ENCODE assay signal across 8 cellular contexts in genomic region chr1:116168277-116169032, GRCh38. TPM values are rescaled to one million over a fixed set of nuclear protein-coding genes. Genes with fewer than 3 reads are reported as not detected.
DNase-seq lines count a peak whose midpoint lies in the region; ATAC-seq and TF ChIP-seq lines count a peak whose summit lies in the region.

No MANE protein-coding gene starts in this region.

- H3K4me1 ChIP-seq in ACC112 (ENCODE audit: control insufficient read depth, insufficient read depth, low read length, unreplicated experiment) (peaks cover 4% of the 10 kb centered on the region), heart left ventricle (peaks cover 0 to 53% (median 28%) of the 10 kb centered on the region in 12 donors), transverse colon (peaks cover 10 to 37% (median 23%) of the 10 kb centered on the region in 4 donors)

- no peaks in the 10 kb centered on the region for H3K9me3 ChIP-seq in heart left ventricle
- no peaks in the 10 kb centered on the region for H3K9me3 ChIP-seq in transverse colon

- peak; percentile 94 for ATAC-seq in GM18868 (IDR thresholded peaks at IDR 0.05; ENCODE audit: unreplicated experiment)
- ATAC-seq in HG03175 (IDR thresholded peaks at IDR 0.05; ENCODE audit: unreplicated experiment) = peak; percentile 91
- peak; percentile 35 to 93 (median 83) for ATAC-seq in heart left ventricle

- TF ChIP-seq CTCF in RWPE1 (conservative IDR thresholded peaks at IDR 0.05; ENCODE audit: low read depth) (peak; percentile 77), heart left ventricle (IDR thresholded peaks at IDR 0.05) (peak; percentile 85 to 98 (median 94)), transverse colon (IDR thresholded peaks at IDR 0.05) (peak; percentile 91 to 96 (median 96))

- H3K4me3 ChIP-seq in ACC112 (ENCODE audit: low read depth, low read length) (peak overlapping the region; percentile 84), heart left ventricle (peak overlapping the region; percentile 12 to 77 (median 60)), transverse colon (peak overlapping the region; percentile 47 to 72 (median 58))

- DNase-seq in RWPE1 (ENCODE audit: low spot score) = peak; percentile 35
- DNase-seq in activated naive CD8-positive, alpha-beta T cell treated with anti-CD3 and anti-CD28 coated beads, Interleukin-2, amount 50 U/mL, for 16 hours (ENCODE audit: low read depth, low spot score) = peak; percentile 64
- DNase-seq in heart left ventricle = peak; percentile 84 to 87 (median 86)
- peak; percentile 40 to 96 (median 79) for DNase-seq in posterior cingulate gyrus
- DNase-seq in transverse colon = peak; percentile 92

- no peaks in the 10 kb centered on the region for H3K36me3 ChIP-seq in ACC112 (ENCODE audit: insufficient read depth, low read length)
- H3K36me3 ChIP-seq in heart left ventricle = no peaks in the 10 kb centered on the region
- H3K36me3 ChIP-seq in transverse colon = no peaks in the 10 kb centered on the region

- peak overlapping the region; percentile 92 for H2AFZ ChIP-seq in ACC112 (ENCODE audit: low read length, unreplicated experiment)

- intact Hi-C loops in heart left ventricle (cut with DNase I) (loop anchor here in 4 of 10 donors (1.0 to 5.0 kb wide), 5 partner anchors 16 to 204 kb away; partner anchors contain the start of gene ATP1A1 (in 2 of the 4)), posterior cingulate gyrus (cut with DNase I) (loop anchor here (1.0 kb wide), 1 partner anchor 205 kb away; the partner anchor contains the start of gene ATP1A1), transverse colon (cut with DNase I; ENCODE audit: low total_unique reads) (no loop called here)

- POLR2A ChIA-PET in RWPE1 (lab: Yijun Ruan, JAX; ENCODE audit: low non-redundant PET) = no interaction called here

- 9 to 11% (median 10%) methylated on average over 41 to 42 of the region's 42 CpGs for WGBS in heart left ventricle, 4 donors
- WGBS in transverse colon (ENCODE audit: low coverage in 1 of 2), 2 donors = 6 to 13% methylated on average over 9 to 42 of the region's 42 CpGs

- H3K27ac ChIP-seq in ACC112 (ENCODE audit: low read depth, low read length) (no peak overlapping the region), RWPE1 (no peak overlapping the region), heart left ventricle (peak overlapping the region; percentile 51 to 85 (median 64)), transverse colon (peak overlapping the region; percentile 70 to 89 (median 82))

- in situ Hi-C loops in transverse colon (cut with MboI; ENCODE audit: low pct_ligation_motif_present in 1 of 4, low pct_unique_long_range_greater_than_20kb in 1 of 4, low sequenced_read_pairs in 3 of 4) = loop anchor here in 2 of 4 donors (25.0 kb wide), 1 partner anchor 194 kb away; the partner anchor contains the start of gene ATP1A1 (in 2 of the 2)

- H3K79me2 ChIP-seq in ACC112 (ENCODE audit: control insufficient read depth, insufficient read depth, low read length, unreplicated experiment) = no peaks in the 10 kb centered on the region

- CTCF ChIA-PET in RWPE1 (lab: Yijun Ruan, JAX) = interaction anchor here (0.6 kb wide), 2 partner anchors 71 to 172 kb away, joined by 3 to 4 read pairs; no protein-coding TSS in a partner anchor

- TF ChIP-seq POLR2A in heart left ventricle (IDR thresholded peaks at IDR 0.05) (no peak), transverse colon (IDR thresholded peaks at IDR 0.05) (peak; percentile 30)

- no peak for TF ChIP-seq EP300 in transverse colon (IDR thresholded peaks at IDR 0.05; ENCODE audit: low read depth)

- H3K27me3 ChIP-seq in ACC112 (ENCODE audit: insufficient read depth, low read length) (peaks cover 46% of the 10 kb centered on the region), heart left ventricle (no peaks in the 10 kb centered on the region), transverse colon (no peaks in the 10 kb centered on the region)

RNA-seq across cellular contexts. Expression of gene MAB21L3, which starts 57.3 kb away (rescaled TPM):
- total RNA-seq in heart left ventricle = under 1 TPM in 2 of 9 donors, not detected in 7; 0.08 to 0.15 TPM
- polyA plus RNA-seq in heart left ventricle = under 1 TPM in 1 of 2 donors, not detected in 1; 0.04 TPM
- total RNA-seq in transverse colon = 1 to 10 TPM in 3 of 4 donors, under 1 TPM in 1; 0.20 to 9.4 (median 4.8) TPM

Comparison
In these comparisons a context has a peak if more than half of its experiments do, and no peak if none do; other contexts are left out.
1. H3K27ac ChIP-seq: peak in heart left ventricle (12 of 12) and transverse colon (4 of 4); none in ACC112 (single experiment) and RWPE1 (single experiment).
2. DNase-seq: peak in every context shown above with its lines; median percentile 92 in transverse colon; 86 in heart left ventricle; 79 in posterior cingulate gyrus; 64 in activated naive CD8-positive, alpha-beta T cell treated with anti-CD3 and anti-CD28 coated beads, Interleukin-2, amount 50 U/mL, for 16 hours; 35 in RWPE1.
3. Peak in every context shown above with its lines, with median percentiles within 50 percentile points of each other: H3K4me3 ChIP-seq, ATAC-seq and CTCF ChIP-seq.